Comparison of ENCODE assay signal across 18 cellular contexts in genomic region chr6:40543133-40543532, GRCh38. TPM values are rescaled to one million over a fixed set of nuclear protein-coding genes. Genes with fewer than 3 reads are reported as not detected.
"Had no signal": no experiment of that assay in that cellular context is flagged by ENCODE, and none has a peak within 500 bp of the region (broad histone marks: within the 10 kb centered on the region; RNA-seq: fewer than 3 reads in every experiment).

No MANE protein-coding gene starts in this region.

- H3K27me3 Mint-ChIP-seq: activated CD8-positive, alpha-beta T cell treated with anti-CD3 and anti-CD28 coated beads for 36 hours; naive thymus-derived CD8-positive, alpha-beta T cell had no signal

- H3K36me3 ChIP-seq: cardiac muscle cell, esophagus squamous epithelium, transverse colon had no signal

- ATAC-seq: activated CD8-positive, alpha-beta T cell treated with anti-CD3 and anti-CD28 coated beads for 36 hours; activated T-cell treated with anti-CD3 and anti-CD28 coated beads, Interleukin-2, amount 50 U/mL, for 4 hours; naive thymus-derived CD8-positive, alpha-beta T cell had no signal

- H3K4me1 ChIP-seq: transverse colon had no signal

- H3K9me3 Mint-ChIP-seq: activated B cell treated with CpG ODN at 0.5 μM for 24 hours; activated CD8-positive, alpha-beta T cell treated with anti-CD3 and anti-CD28 coated beads for 36 hours; activated T-cell treated with anti-CD3 and anti-CD28 coated beads, Interleukin-2, amount 50 U/mL, for 4 hours; naive thymus-derived CD8-positive, alpha-beta T cell; T-helper 2 cell treated with Interferon-gamma antibody and Interleukin-4, amounts not matched to agents 5 μg/mL and 100 μg/mL, for 36 hours had no signal

- DNase-seq: activated B cell treated with CpG ODN at 0.5 μM for 24 hours; activated CD4-positive, alpha-beta T cell treated with anti-CD3 and anti-CD28 coated beads for 48 hours; activated CD8-positive, alpha-beta T cell treated with anti-CD3 and anti-CD28 coated beads for 36 hours; activated effector memory CD4-positive, alpha-beta T cell treated with Interleukin-2 at 50 U/mL for 16 hours; activated naive CD4-positive, alpha-beta T cell treated with anti-CD3 and anti-CD28 coated beads, Interleukin-2, amount 50 U/mL, for 16 hours; activated T-cell treated with anti-CD3 and anti-CD28 coated beads, Interleukin-2, amount 50 U/mL, for 4 hours; esophagus squamous epithelium; mesenchymal stem cell; stimulated activated CD4-positive, alpha-beta T cell treated with anti-CD3 and anti-CD28 coated beads, Interleukin-4, amount 100 ng/mL, for 24 hours; stimulated activated naive CD4-positive, alpha-beta T cell; substantia nigra; transverse colon had no signal

- H3K4me3 Mint-ChIP-seq: activated B cell treated with CpG ODN at 0.5 μM for 24 hours; activated CD8-positive, alpha-beta T cell treated with anti-CD3 and anti-CD28 coated beads for 36 hours; activated T-cell treated with anti-CD3 and anti-CD28 coated beads, Interleukin-2, amount 50 U/mL, for 4 hours; naive thymus-derived CD8-positive, alpha-beta T cell; T-helper 2 cell treated with Interferon-gamma antibody and Interleukin-4, amounts not matched to agents 5 μg/mL and 100 μg/mL, for 36 hours had no signal

- H3K36me3 Mint-ChIP-seq: naive thymus-derived CD8-positive, alpha-beta T cell had no signal

- H3K27ac Mint-ChIP-seq: activated B cell treated with CpG ODN at 0.5 μM for 24 hours; activated CD8-positive, alpha-beta T cell treated with anti-CD3 and anti-CD28 coated beads for 36 hours; T-helper 2 cell treated with Interferon-gamma antibody and Interleukin-4, amounts not matched to agents 5 μg/mL and 100 μg/mL, for 36 hours had no signal

- H3K4me1 Mint-ChIP-seq: activated B cell treated with CpG ODN at 0.5 μM for 24 hours had no signal

- H3K27me3 ChIP-seq: cardiac muscle cell, transverse colon had no signal

- H3K9me3 ChIP-seq: esophagus squamous epithelium, transverse colon had no signal

- H3K4me3 ChIP-seq: cardiac muscle cell, esophagus squamous epithelium, skin epidermis, transverse colon had no signal

- H3K27ac ChIP-seq: cardiac muscle cell, esophagus squamous epithelium, transverse colon had no signal

RNA-seq across cellular contexts. Expression of gene LRFN2, which starts 44.0 kb away (rescaled TPM):
- total RNA-seq: activated B cell treated with CpG ODN at 0.5 μM for 24 hours; activated CD8-positive, alpha-beta T cell treated with anti-CD3 and anti-CD28 coated beads for 36 hours; activated T-cell treated with anti-CD3 and anti-CD28 coated beads, Interleukin-2, amount 50 U/mL, for 4 hours; fibroblast of villous mesenchyme; mucosa of gallbladder; naive thymus-derived CD8-positive, alpha-beta T cell had no signal
